Comparison of ENCODE assay signal across 8 cellular contexts in genomic region chr1:103525607-103526507, GRCh38. TPM values are rescaled to one million over a fixed set of nuclear protein-coding genes. Genes with fewer than 3 reads are reported as not detected.
A peak's percentile ranks its signal among the peaks of the same experiment; 100 is the strongest.
DNase-seq lines count a peak whose midpoint lies in the region; ATAC-seq, FAIRE-seq and TF ChIP-seq lines count a peak whose summit lies in the region.

A gene with protein sequence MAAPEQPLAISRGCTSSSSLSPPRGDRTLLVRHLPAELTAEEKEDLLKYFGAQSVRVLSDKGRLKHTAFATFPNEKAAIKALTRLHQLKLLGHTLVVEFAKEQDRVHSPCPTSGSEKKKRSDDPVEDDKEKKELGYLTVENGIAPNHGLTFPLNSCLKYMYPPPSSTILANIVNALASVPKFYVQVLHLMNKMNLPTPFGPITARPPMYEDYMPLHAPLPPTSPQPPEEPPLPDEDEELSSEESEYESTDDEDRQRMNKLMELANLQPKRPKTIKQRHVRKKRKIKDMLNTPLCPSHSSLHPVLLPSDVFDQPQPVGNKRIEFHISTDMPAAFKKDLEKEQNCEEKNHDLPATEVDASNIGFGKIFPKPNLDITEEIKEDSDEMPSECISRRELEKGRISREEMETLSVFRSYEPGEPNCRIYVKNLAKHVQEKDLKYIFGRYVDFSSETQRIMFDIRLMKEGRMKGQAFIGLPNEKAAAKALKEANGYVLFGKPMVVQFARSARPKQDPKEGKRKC (plus strand): TSS chr1:103525699. CDS start chr1:103526071, 372 bp downstream.

- peak within 1 kb of the TSS; percentile 94 for H2AFZ ChIP-seq in OCI-LY7 (ENCODE audit: low read length)

- peak within 1 kb of the TSS; percentile 97 for H3K4me3 ChIP-seq in OCI-LY7 (ENCODE audit: low read depth, low read length, poor library complexity, severe bottlenecking)
- peak within 1 kb of the TSS; percentile 68 for H3K4me3 ChIP-seq in mucosa of descending colon

- BruUV-seq in OCI-LY7 (replicated peaks; lab: Mats Ljungman, UMichigan), result TSS peak; percentile 69

- peaks cover 50% of the 10 kb centered on the region for H3K79me2 ChIP-seq in OCI-LY7 (ENCODE audit: insufficient read depth, low read depth, low read length)

- peak within 1 kb of the TSS; percentile 91 for H3K4me2 ChIP-seq in OCI-LY7 (ENCODE audit: low read length)

- peaks cover 23% of the 10 kb centered on the region for H4K20me1 ChIP-seq in OCI-LY7 (ENCODE audit: insufficient read depth, low read length)

- H3K27ac ChIP-seq in OCI-LY7 (ENCODE audit: low read depth, low read length, poor library complexity, severe bottlenecking) (peak within 1 kb of the TSS; percentile 84), epithelial cell of prostate (peak within 1 kb of the TSS; percentile 94)

- POLR2A ChIA-PET in OCI-LY7 (lab: Charles Lee), result interaction anchor here (0.8 to 2.3 kb wide), 5 partner anchors 8 to 15 kb away, joined by 3 to 17 read pairs (median 4); no protein-coding TSS in a partner anchor

- CTCF ChIA-PET in OCI-LY7 (lab: Charles Lee; ENCODE audit: unreplicated experiment), result no interaction called here

- H3K36me3 ChIP-seq in OCI-LY7 (ENCODE audit: insufficient read depth, low read length) (peaks cover 35% of the 10 kb centered on the region), mucosa of descending colon (ENCODE audit: low read depth) (no peaks in the 10 kb centered on the region)

- H3K9me2 ChIP-seq in OCI-LY7 (ENCODE audit: insufficient read depth, low read length), result no peaks in the 10 kb centered on the region

- ATAC-seq in GM21526 (IDR thresholded peaks at IDR 0.05; ENCODE audit: low FRiP score, unreplicated experiment), result peak; percentile 72
- peak; percentile 93 for ATAC-seq in mucosa of descending colon

- TF ChIP-seq CTCF in D721Med (IDR thresholded peaks at IDR 0.05; ENCODE audit: insufficient read depth, missing control alignments), result no peak
- peak; percentile 36; the same call in 1 of the 2 replicates for TF ChIP-seq CTCF in OCI-LY7 (conservative IDR thresholded peaks at IDR 0.05; ENCODE audit: low read length)
- TF ChIP-seq CTCF in mucosa of descending colon (IDR thresholded peaks at IDR 0.05), result no peak

- FAIRE-seq in D721Med (lab: Jason Lieb, UNC), result no peak

- H3K9me3 ChIP-seq in OCI-LY7 (ENCODE audit: low read length) (no peaks in the 10 kb centered on the region), mucosa of descending colon (no peaks in the 10 kb centered on the region)

- intact Hi-C loops in OCI-LY7 (cut with micrococcal nuclease; ENCODE audit: unreplicated experiment) (no loop called here), mucosa of descending colon (cut with DNase I, micrococcal nuclease) (no loop called here)

- DNase-seq in D721Med (ENCODE audit: insufficient read length, low spot score) (peak; percentile 18), HuH-7.5 (ENCODE audit: low spot score) (peak; percentile 44), OCI-LY7 (ENCODE audit: low spot score) (peak; percentile 90), activated T-cell treated with anti-CD3 and anti-CD28 coated beads for 24 hours (ENCODE audit: low read depth) (peak; percentile 79), epithelial cell of prostate (ENCODE audit: low read depth, low spot score) (peak; percentile 54), mucosa of descending colon (peak; percentile 86 to 95 (median 90))
- peak; percentile 76 for DNase-seq in stimulated activated CD8-positive, alpha-beta memory T cell treated with anti-CD3 and anti-CD28 coated beads, Interleukin-4, amount 100 ng/mL, for 24 hours (ENCODE audit: low read depth)

- H3K4me1 ChIP-seq in OCI-LY7 (ENCODE audit: insufficient read depth, low read length, poor library complexity, severe bottlenecking), result peaks cover 28% of the 10 kb centered on the region
- peaks cover 21% of the 10 kb centered on the region for H3K4me1 ChIP-seq in mucosa of descending colon (ENCODE audit: low read depth)

RNA-seq across cellular contexts. Expression of the gene that starts here (rescaled TPM):
- 20.1 and 22.6 TPM in 2 replicates for total RNA-seq in OCI-LY7 (2014; rRNA removed; shearing (Covaris generic))
- 33.6 and 43.7 TPM in 2 replicates for total RNA-seq in OCI-LY7 (2022)
- 10 to 100 TPM; 25.0 to 37.4 (median 32.2) TPM for total RNA-seq in mucosa of descending colon

Comparison
In these comparisons a context has a peak if more than half of its experiments do, and no peak if none do; other contexts are left out.
1. Peak in every context shown above with its lines: DNase-seq, ATAC-seq, H3K4me3 ChIP-seq and H3K27ac ChIP-seq.
2. DNase-seq: peak in every context shown above with its lines; median percentile 90 in OCI-LY7; 90 in mucosa of descending colon; 79 in activated T-cell treated with anti-CD3 and anti-CD28 coated beads for 24 hours; 76 in stimulated activated CD8-positive, alpha-beta memory T cell treated with anti-CD3 and anti-CD28 coated beads, Interleukin-4, amount 100 ng/mL, for 24 hours; 54 in epithelial cell of prostate; 44 in HuH-7.5; 18 in D721Med.